22 cellular contexts compared by ENCODE assay signal in the genomic region with DNA sequence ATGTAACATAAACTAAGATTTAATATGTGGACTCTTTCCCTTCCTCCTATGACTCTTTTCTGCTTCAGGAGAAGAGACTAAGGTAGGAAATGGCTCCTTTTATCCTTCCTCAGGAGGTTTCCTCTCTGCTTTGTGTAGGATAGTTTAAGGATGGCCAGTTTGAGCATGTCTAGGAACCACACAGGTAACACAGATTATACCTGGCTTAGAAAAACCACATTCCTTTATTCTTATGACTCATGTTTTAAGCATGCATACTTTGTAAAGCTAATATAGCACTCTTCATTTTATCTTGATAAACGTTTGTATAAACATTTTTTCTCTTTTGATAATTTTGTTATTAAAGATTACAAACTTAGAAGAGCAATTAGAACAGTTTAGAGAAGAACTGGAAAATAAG. TPM values are rescaled to one million over a fixed set of nuclear protein-coding genes. Genes with fewer than 3 reads are reported as not detected.
A peak's percentile ranks its signal among the peaks of the same experiment; 100 is the strongest.
DNase-seq lines count a peak whose midpoint lies in the region; ATAC-seq, FAIRE-seq and TF ChIP-seq lines count a peak whose summit lies in the region.
"Had no signal": no experiment of that assay in that cellular context is flagged by ENCODE, and none has a peak within 500 bp of the region (broad histone marks: within the 10 kb centered on the region; RNA-seq: fewer than 3 reads in every experiment).

No MANE protein-coding gene starts in this region.

- no peak overlapping the region for H2AFZ ChIP-seq in SK-N-SH (ENCODE audit: low read depth)
- H2AFZ ChIP-seq in trophoblast cell (ENCODE audit: insufficient read depth, low read length, poor library complexity) = no peak overlapping the region

- no peak overlapping the region for H3K4ac ChIP-seq in trophoblast cell (ENCODE audit: low read depth, low read length)

- no peaks in the 10 kb centered on the region for H3K9me3 ChIP-seq in SK-N-SH
- no peaks in the 10 kb centered on the region for H3K9me3 ChIP-seq in trophoblast cell (ENCODE audit: insufficient read depth, low read depth, low read length)
- H3K9me3 ChIP-seq: mucosa of descending colon had no signal

- H3K4me3 ChIP-seq in SK-N-SH (ENCODE audit: low read depth in 2 of 2, low read length in 1 of 2) (no peak overlapping the region), trophoblast cell (ENCODE audit: low read depth, low read length) (no peak overlapping the region)
- H3K4me3 ChIP-seq: mucosa of descending colon, SK-N-MC had no signal

- H2AK5ac ChIP-seq in trophoblast cell (ENCODE audit: low read length) = no peak overlapping the region

- H4K91ac ChIP-seq in trophoblast cell (ENCODE audit: low read depth, low read length) = no peak overlapping the region

- H3K23ac ChIP-seq in trophoblast cell (ENCODE audit: low read length) = no peak overlapping the region

- ATAC-seq in foreskin keratinocyte = peak; percentile 99
- ATAC-seq in HG02623 (IDR thresholded peaks at IDR 0.05; ENCODE audit: unreplicated experiment) = no peak

- no peaks in the 10 kb centered on the region for H4K20me1 ChIP-seq in SK-N-SH (ENCODE audit: insufficient read depth)

- H3K27ac ChIP-seq in SK-N-SH (ENCODE audit: low read depth in 2 of 2, low read length in 1 of 2) (peak overlapping the region; percentile 1 to 64; a peak in 2 of 4 replicates), foreskin keratinocyte (peak overlapping the region; percentile 28), trophoblast cell (ENCODE audit: low read depth, low read length) (no peak overlapping the region)
- H3K27ac ChIP-seq: SK-N-MC had no signal

- H4K12ac ChIP-seq in trophoblast cell (ENCODE audit: low read depth, low read length) = no peak overlapping the region

- H2BK5ac ChIP-seq in trophoblast cell (ENCODE audit: low read depth, low read length, poor library complexity) = no peak overlapping the region

- H3K79me2 ChIP-seq in SK-N-SH (ENCODE audit: insufficient read depth) (no peaks in the 10 kb centered on the region), trophoblast cell (ENCODE audit: control insufficient read depth, insufficient read depth, low read length, poor library complexity) (no peaks in the 10 kb centered on the region)

- H3K79me1 ChIP-seq in trophoblast cell (ENCODE audit: low read length) = peaks cover 2% of the 10 kb centered on the region

- H3K4me2 ChIP-seq in SK-N-SH = no peak overlapping the region
- H3K4me2 ChIP-seq in trophoblast cell (ENCODE audit: low read length) = no peak overlapping the region

- no peak overlapping the region for H4K8ac ChIP-seq in trophoblast cell (ENCODE audit: low read depth, low read length)

- TF ChIP-seq CTCF in SK-N-SH (IDR thresholded peaks at IDR 0.05) (no peak), foreskin keratinocyte (conservative IDR thresholded peaks at IDR 0.05) (no peak)

- no peak overlapping the region for H3K14ac ChIP-seq in trophoblast cell (ENCODE audit: low read length)

- H3F3A ChIP-seq in SK-N-SH (replicated peaks; ENCODE audit: insufficient read depth) = peaks cover 25% of the 10 kb centered on the region

- H2BK120ac ChIP-seq in trophoblast cell (ENCODE audit: insufficient read depth, low read length, poor library complexity) = no peak overlapping the region

- no peak overlapping the region for H2BK12ac ChIP-seq in trophoblast cell (ENCODE audit: low read length)

- 20% methylated on average over 1 of the region's 1 CpG for WGBS in SK-N-SH (ENCODE audit: low lambda C conversion rate)
- WGBS in trophoblast cell (ENCODE audit: extremely low coverage, insufficient coverage, insufficient read length) = no CpG with 5 or more reads among the region's 1 CpG

- CTCF ChIA-PET in SK-N-SH (lab: Yijun Ruan, JAX) = interaction anchor here (1.3 to 1.5 kb wide), 3 partner anchors 18 to 371 kb away, joined by 3 read pairs; a partner anchor contains a TSS

- H3K9ac ChIP-seq in SK-N-SH = no peak overlapping the region
- no peak overlapping the region for H3K9ac ChIP-seq in trophoblast cell (ENCODE audit: low read length)

- peaks cover 44 to 64% of the 10 kb centered on the region in 2 experiments for H3K36me3 ChIP-seq in SK-N-SH (replicated peaks in 1 of 2; ENCODE audit: control insufficient read depth in 1 of 2, insufficient read depth in 2 of 2, low read length in 1 of 2)
- peaks cover 4% of the 10 kb centered on the region in 2 experiments for H3K36me3 ChIP-seq in trophoblast cell (ENCODE audit: control insufficient read depth in 1 of 2, insufficient read depth in 2 of 2, low read length in 2 of 2)

- H3K27me3 ChIP-seq in SK-N-SH (ENCODE audit: insufficient read depth) = no peaks in the 10 kb centered on the region
- no peaks in the 10 kb centered on the region for H3K27me3 ChIP-seq in foreskin keratinocyte
- no peaks in the 10 kb centered on the region for H3K27me3 ChIP-seq in trophoblast cell (ENCODE audit: insufficient read depth, low read length)

- no peak for TF ChIP-seq EP300 in SK-N-SH (IDR thresholded peaks at IDR 0.05; ENCODE audit: borderline replicate concordance in 1 of 2, low read depth in 1 of 2, low read length in 1 of 2)

- FAIRE-seq in G401.6 (lab: Jason Lieb, UNC) = peak; percentile 60
- FAIRE-seq in HTR-8/SVneo (lab: Jason Lieb, UNC) = no peak
- FAIRE-seq: small intestine had no signal

- POLR2A ChIA-PET in SK-N-SH (lab: Yijun Ruan, JAX) = no interaction called here

- H3K18ac ChIP-seq in trophoblast cell (ENCODE audit: low read length) = no peak overlapping the region

- no peaks in the 10 kb centered on the region for H3K9me2 ChIP-seq in SK-N-SH

- DNase-seq in SK-N-SH = no peak
- DNase-seq in foreskin keratinocyte = peak; percentile 79 to 93
- DNase-seq in trophoblast cell = peak; percentile 5 to 59
- DNase-seq in HTR-8/SVneo (ENCODE audit: insufficient read length, low spot score) = no peak
- no peak for DNase-seq in NCI-H446 (lab: John Stamatoyannopoulos, UW)
- DNase-seq in NCI-H526 (lab: John Stamatoyannopoulos, UW) = no peak
- DNase-seq: activated CD4-positive, CD25-positive, alpha-beta regulatory T cell treated with anti-CD3 and anti-CD28 coated beads, Interleukin-2, amount 50 U/mL, for 72 hours; activated naive CD4-positive, alpha-beta T cell treated with anti-CD3 and anti-CD28 coated beads for 36 hours; activated T-cell treated with anti-CD3 and anti-CD28 coated beads, Interleukin-2, amount 50 U/mL, for 4 hours; amygdala; C1 segment of cervical spinal cord; central memory CD4-positive, alpha-beta T cell; KBM-7; mucosa of descending colon; NCI-H1694 treated with DMSO at 0.1 percent for 48 hours; NCI-H774; small intestine; stimulated activated CD4-positive, alpha-beta T cell treated with anti-CD3 and anti-CD28 coated beads, Interleukin-4, amount 100 ng/mL, for 4 hours; T1000 had no signal

- H3K4me1 ChIP-seq in SK-N-SH (ENCODE audit: control insufficient read depth in 1 of 2, insufficient read depth in 2 of 2, low read depth in 1 of 2, low read length in 1 of 2) = peaks cover 0 to 3% of the 10 kb centered on the region in 2 experiments; a peak in 1 of 4 replicates
- peaks cover 12% of the 10 kb centered on the region for H3K4me1 ChIP-seq in foreskin keratinocyte
- H3K4me1 ChIP-seq in trophoblast cell (ENCODE audit: control insufficient read depth in 1 of 2, insufficient read depth in 2 of 2, low read length in 2 of 2) = no peaks in the 10 kb centered on the region

- TF ChIP-seq RAD21 in SK-N-SH (IDR thresholded peaks at IDR 0.05; ENCODE audit: low read length) = no peak

TF ChIP-seq in SK-N-SH, 30 proteins besides CTCF, POLR2A, EP300 and RAD21:
- TF ChIP-seq TAF1 (IDR thresholded peaks at IDR 0.05; ENCODE audit: borderline replicate concordance, low read depth, low read length) (no peak), FOXM1 (IDR thresholded peaks at IDR 0.05; ENCODE audit: low read depth) (no peak), EZH2phosphoT487 (IDR thresholded peaks at IDR 0.05; ENCODE audit: borderline replicate concordance, low read depth) (no peak), NFIC (IDR thresholded peaks at IDR 0.05; ENCODE audit: borderline replicate concordance) (no peak)
- TF ChIP-seq, protein P1, sequence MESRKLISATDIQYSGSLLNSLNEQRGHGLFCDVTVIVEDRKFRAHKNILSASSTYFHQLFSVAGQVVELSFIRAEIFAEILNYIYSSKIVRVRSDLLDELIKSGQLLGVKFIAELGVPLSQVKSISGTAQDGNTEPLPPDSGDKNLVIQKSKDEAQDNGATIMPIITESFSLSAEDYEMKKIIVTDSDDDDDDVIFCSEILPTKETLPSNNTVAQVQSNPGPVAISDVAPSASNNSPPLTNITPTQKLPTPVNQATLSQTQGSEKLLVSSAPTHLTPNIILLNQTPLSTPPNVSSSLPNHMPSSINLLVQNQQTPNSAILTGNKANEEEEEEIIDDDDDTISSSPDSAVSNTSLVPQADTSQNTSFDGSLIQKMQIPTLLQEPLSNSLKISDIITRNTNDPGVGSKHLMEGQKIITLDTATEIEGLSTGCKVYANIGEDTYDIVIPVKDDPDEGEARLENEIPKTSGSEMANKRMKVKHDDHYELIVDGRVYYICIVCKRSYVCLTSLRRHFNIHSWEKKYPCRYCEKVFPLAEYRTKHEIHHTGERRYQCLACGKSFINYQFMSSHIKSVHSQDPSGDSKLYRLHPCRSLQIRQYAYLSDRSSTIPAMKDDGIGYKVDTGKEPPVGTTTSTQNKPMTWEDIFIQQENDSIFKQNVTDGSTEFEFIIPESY (IDR thresholded peaks at IDR 0.05; ENCODE audit: borderline replicate concordance, low read depth) = no peak
- TF ChIP-seq, protein P2, sequence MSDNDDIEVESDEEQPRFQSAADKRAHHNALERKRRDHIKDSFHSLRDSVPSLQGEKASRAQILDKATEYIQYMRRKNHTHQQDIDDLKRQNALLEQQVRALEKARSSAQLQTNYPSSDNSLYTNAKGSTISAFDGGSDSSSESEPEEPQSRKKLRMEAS (IDR thresholded peaks at IDR 0.05; ENCODE audit: low read depth) = no peak
TF ChIP-seq in SK-N-SH: peak in this region for 0.

RNA-seq across cellular contexts. Expression of a gene that starts 57.8 kb away (rescaled TPM):
- 4.3 and 4.7 TPM in 2 replicates for polyA plus RNA-seq in SK-N-SH (2012; rRNA removed)
- 8.8 and 12.1 TPM in 2 replicates for polyA plus RNA-seq in SK-N-SH (2012; cell fraction: cytosol; rRNA removed)
- polyA plus RNA-seq in SK-N-SH (2012; cell fraction: nucleus; rRNA removed) = 3.2 and 3.6 TPM in 2 replicates
- 268 and 280 TPM in 2 replicates for total RNA-seq in foreskin keratinocyte
- 84.4 and 101 TPM in 2 replicates for polyA plus RNA-seq in foreskin keratinocyte
- 151 and 152 TPM in 2 replicates for polyA plus RNA-seq in trophoblast cell (2013)

Comparison
In these comparisons a context has a peak if more than half of its experiments do, and no peak if none do; other contexts are left out.
1. DNase-seq: peak in foreskin keratinocyte (2 of 2) and trophoblast cell (2 of 2); none in SK-N-SH (single experiment), HTR-8/SVneo (single experiment), NCI-H446 (0 of 2) and NCI-H526 (0 of 2).